Comparison of ENCODE assay signal across 12 cellular contexts in genomic region chr18:48622911-48623431, GRCh38.
DNase-seq lines count a peak whose midpoint lies in the region; ATAC-seq and TF ChIP-seq lines count a peak whose summit lies in the region.
"Had no signal": no experiment of that assay in that cellular context is flagged by ENCODE, and none has a peak within 500 bp of the region (broad histone marks: within the 10 kb centered on the region; RNA-seq: fewer than 3 reads in every experiment).

No MANE protein-coding gene starts in this region.

- H3K4me1 ChIP-seq in foreskin keratinocyte: peaks cover 36% of the 10 kb centered on the region

- peaks cover 9% of the 10 kb centered on the region for H3K36me3 Mint-ChIP-seq in stimulated activated memory B cell treated with anti-CD40 and anti-IgM and Interleukin-4, amounts not matched to agents 10 μg/mL and 1 μg/mL and 100 μg/mL, for 72 hours
- H3K36me3 Mint-ChIP-seq in activated CD8-positive, alpha-beta T cell treated with anti-CD3 and anti-CD28 coated beads for 36 hours (ENCODE audit: low read depth): no peaks in the 10 kb centered on the region

- ATAC-seq in GM18511 (IDR thresholded peaks at IDR 0.05; ENCODE audit: unreplicated experiment) (peak; percentile 50), SK-N-SH treated with all-trans-retinoic acid at 6 μM for 48 hours (peak; percentile 74), foreskin keratinocyte (peak; percentile 67), HG03135 (IDR thresholded peaks at IDR 0.05; ENCODE audit: unreplicated experiment) (no peak)
- ATAC-seq in stimulated activated memory B cell treated with anti-CD40 and anti-IgM and Interleukin-4, amounts not matched to agents 10 μg/mL and 1 μg/mL and 100 μg/mL, for 72 hours: peak; percentile 81
- no peak for ATAC-seq in activated CD8-positive, alpha-beta T cell treated with anti-CD3 and anti-CD28 coated beads for 36 hours

- no peak overlapping the region for H3K27ac ChIP-seq in foreskin keratinocyte

- POLR2A ChIA-PET in activated CD8-positive, alpha-beta T cell treated with anti-CD3 and anti-CD28 coated beads for 36 hours (lab: Charles Lee): no interaction called here

- peaks cover 25% of the 10 kb centered on the region for H3K4me1 Mint-ChIP-seq in stimulated activated memory B cell treated with anti-CD40 and anti-IgM and Interleukin-4, amounts not matched to agents 10 μg/mL and 1 μg/mL and 100 μg/mL, for 72 hours
- H3K4me1 Mint-ChIP-seq in activated CD8-positive, alpha-beta T cell treated with anti-CD3 and anti-CD28 coated beads for 36 hours (ENCODE audit: low read depth): no peaks in the 10 kb centered on the region

- no peaks in the 10 kb centered on the region for H3K27me3 Mint-ChIP-seq in stimulated activated memory B cell treated with anti-CD40 and anti-IgM and Interleukin-4, amounts not matched to agents 10 μg/mL and 1 μg/mL and 100 μg/mL, for 72 hours
- H3K27me3 Mint-ChIP-seq in activated CD8-positive, alpha-beta T cell treated with anti-CD3 and anti-CD28 coated beads for 36 hours: no peaks in the 10 kb centered on the region

- no peak for TF ChIP-seq CTCF in foreskin keratinocyte (conservative IDR thresholded peaks at IDR 0.05)
- no peak for TF ChIP-seq CTCF in activated CD8-positive, alpha-beta T cell treated with anti-CD3 and anti-CD28 coated beads for 36 hours (IDR thresholded peaks at IDR 0.05)

- H3K4me3 Mint-ChIP-seq in stimulated activated memory B cell treated with anti-CD40 and anti-IgM and Interleukin-4, amounts not matched to agents 10 μg/mL and 1 μg/mL and 100 μg/mL, for 72 hours: no peak overlapping the region
- H3K4me3 Mint-ChIP-seq in activated CD8-positive, alpha-beta T cell treated with anti-CD3 and anti-CD28 coated beads for 36 hours: no peak overlapping the region

- no peaks in the 10 kb centered on the region for H3K9me3 Mint-ChIP-seq in stimulated activated memory B cell treated with anti-CD40 and anti-IgM and Interleukin-4, amounts not matched to agents 10 μg/mL and 1 μg/mL and 100 μg/mL, for 72 hours
- no peaks in the 10 kb centered on the region for H3K9me3 Mint-ChIP-seq in activated CD8-positive, alpha-beta T cell treated with anti-CD3 and anti-CD28 coated beads for 36 hours

- peak overlapping the region; percentile 25 for H3K27ac Mint-ChIP-seq in stimulated activated memory B cell treated with anti-CD40 and anti-IgM and Interleukin-4, amounts not matched to agents 10 μg/mL and 1 μg/mL and 100 μg/mL, for 72 hours
- no peak overlapping the region for H3K27ac Mint-ChIP-seq in activated CD8-positive, alpha-beta T cell treated with anti-CD3 and anti-CD28 coated beads for 36 hours

- CTCF ChIA-PET in activated CD8-positive, alpha-beta T cell treated with anti-CD3 and anti-CD28 coated beads for 36 hours (lab: Charles Lee): no interaction called here

- H3K27me3 ChIP-seq in foreskin keratinocyte: no peaks in the 10 kb centered on the region

- intact Hi-C loops in activated CD8-positive, alpha-beta T cell treated with anti-CD3 and anti-CD28 coated beads for 36 hours (cut with micrococcal nuclease): no loop called here

- peak; percentile 90 to 95 for DNase-seq in foreskin keratinocyte
- no peak for DNase-seq in H4 (ENCODE audit: low spot score)
- no peak for DNase-seq in putamen (ENCODE audit: low spot score)
- no peak for DNase-seq in activated CD8-positive, alpha-beta T cell treated with anti-CD3 and anti-CD28 coated beads for 36 hours
- DNase-seq: activated CD8-positive, alpha-beta memory T cell treated with anti-CD3 and anti-CD28 coated beads, Interleukin-2, amount 50 U/mL, for 4 hours; left cardiac atrium; NCI-H1417 treated with DMSO at 0.1 percent for 48 hours; SHP77 treated with DMSO at 0.1 percent for 48 hours had no signal

TF ChIP-seq in SK-N-SH treated with all-trans-retinoic acid at 6 μM for 48 hours, 23 proteins besides CTCF, POLR2A, EP300 and RAD21:
- TF ChIP-seq RARB (CRISPR knock-in tag; IDR thresholded peaks at IDR 0.05) (no peak), ZNF8 (CRISPR knock-in tag; IDR thresholded peaks at IDR 0.05) (no peak), BACH2 (CRISPR knock-in tag; IDR thresholded peaks at IDR 0.05; ENCODE audit: borderline replicate concordance) (no peak), ZNF70 (CRISPR knock-in tag; IDR thresholded peaks at IDR 0.05) (no peak), POU6F1 (CRISPR knock-in tag; IDR thresholded peaks at IDR 0.05; ENCODE audit: borderline replicate concordance, low read depth) (no peak), ZNF565 (CRISPR knock-in tag; conservative IDR thresholded peaks at IDR 0.05; ENCODE audit: low read depth) (no peak), OSR1 (CRISPR knock-in tag; IDR thresholded peaks at IDR 0.05) (no peak), CREB5 (CRISPR knock-in tag; IDR thresholded peaks at IDR 0.05; ENCODE audit: low read depth) (no peak), ISL1 (CRISPR knock-in tag; IDR thresholded peaks at IDR 0.05) (no peak), ARNTL (CRISPR knock-in tag; IDR thresholded peaks at IDR 0.05; ENCODE audit: borderline replicate concordance, low read depth) (no peak), PPARA (CRISPR knock-in tag; IDR thresholded peaks at IDR 0.05; ENCODE audit: borderline replicate concordance) (no peak), CSDC2 (CRISPR knock-in tag; IDR thresholded peaks at IDR 0.05) (no peak), TOX (CRISPR knock-in tag; IDR thresholded peaks at IDR 0.05; ENCODE audit: borderline replicate concordance) (no peak), ZFP3 (CRISPR knock-in tag; IDR thresholded peaks at IDR 0.05) (no peak), SNAI2 (CRISPR knock-in tag; IDR thresholded peaks at IDR 0.05) (no peak), TCF4 (CRISPR knock-in tag; IDR thresholded peaks at IDR 0.05; ENCODE audit: borderline replicate concordance) (no peak), ESRRG (CRISPR knock-in tag; IDR thresholded peaks at IDR 0.05) (no peak), ZC3H10 (CRISPR knock-in tag; IDR thresholded peaks at IDR 0.05) (no peak), ZFP30 (CRISPR knock-in tag; IDR thresholded peaks at IDR 0.05) (no peak)

Comparison
In these comparisons a context has a peak if more than half of its experiments do, and no peak if none do; other contexts are left out.
1. ATAC-seq: peak in GM18511 (single experiment), SK-N-SH treated with all-trans-retinoic acid at 6 μM for 48 hours (single experiment), foreskin keratinocyte (single experiment) and stimulated activated memory B cell treated with anti-CD40 and anti-IgM and Interleukin-4, amounts not matched to agents 10 μg/mL and 1 μg/mL and 100 μg/mL, for 72 hours (single experiment); none in HG03135 (single experiment) and activated CD8-positive, alpha-beta T cell treated with anti-CD3 and anti-CD28 coated beads for 36 hours (single experiment).
2. DNase-seq: peak in foreskin keratinocyte (2 of 2); none in H4 (single experiment), putamen (single experiment) and activated CD8-positive, alpha-beta T cell treated with anti-CD3 and anti-CD28 coated beads for 36 hours (single experiment).